27 cellular contexts compared by ENCODE assay signal in genomic region chr2:158410132-158410531, GRCh38. TPM values are rescaled to one million over a fixed set of nuclear protein-coding genes. Genes with fewer than 3 reads are reported as not detected.
"Had no signal": no experiment of that assay in that cellular context is flagged by ENCODE, and none has a peak within 500 bp of the region (broad histone marks: within the 10 kb centered on the region; RNA-seq: fewer than 3 reads in every experiment).

No MANE protein-coding gene starts in this region.

- DNase-seq: stimulated activated CD4-positive, alpha-beta T cell treated with anti-CD3 and anti-CD28 coated beads, Interleukin-2, amount 100 ng/mL, for 48 hours; stimulated activated CD4-positive, alpha-beta T cell treated with anti-CD3 and anti-CD28 coated beads, Interleukin-4, amount 100 ng/mL, for 1 hour; stimulated activated CD4-positive, alpha-beta T cell treated with anti-CD3 and anti-CD28 coated beads, Interleukin-4, amount 100 ng/mL, for 24 hours; stimulated activated CD4-positive, alpha-beta T cell treated with anti-CD3 and anti-CD28 coated beads, Interleukin-4, amount 100 ng/mL, for 4 hours; stimulated activated CD8-positive, alpha-beta memory T cell treated with anti-CD3 and anti-CD28 coated beads, Interleukin-4, amount 100 ng/mL, for 48 hours; stimulated activated naive B cell treated with anti-CD40 and anti-IgM and Interleukin-4, amounts not matched to agents 10 μg/mL and 1 μg/mL and 100 μg/mL, for 72 hours; stimulated activated naive CD4-positive, alpha-beta T cell; stimulated activated naive CD4-positive, alpha-beta T cell treated with Interleukin-2 at 50 U/mL for 16 hours; stimulated activated naive CD8-positive, alpha-beta T cell treated with anti-CD3 and anti-CD28 coated beads, Interleukin-15, amount 100 ng/mL, for 72 hours; stimulated activated naive CD8-positive, alpha-beta T cell treated with anti-CD3 and anti-CD28 coated beads, Interleukin-15, Interleukin-2, amounts not matched to agents 100 U/mL and 50 U/mL, for 24 hours; stomach; substantia nigra; testis; thyroid gland; tibial artery; transverse colon; trophoblast cell; upper lobe of left lung; upper lobe of right lung; uterus had no signal

- H3K4me3 ChIP-seq: stomach, suprapubic skin, testis, thoracic aorta, thyroid gland, tibial artery, tibial nerve, transverse colon, upper lobe of left lung, upper lobe of right lung, uterus, vagina had no signal

- H3K4me1 ChIP-seq: suprapubic skin, testis, thyroid gland, tibial artery, tibial nerve, transverse colon, upper lobe of left lung, upper lobe of right lung, uterus, vagina had no signal

- FAIRE-seq: urothelium cell line had no signal

- ATAC-seq: stimulated activated effector memory CD8-positive, alpha-beta T cell treated with anti-CD3 and anti-CD28 coated beads, Interleukin-12 subunit alpha, Interleukin-12 subunit beta, amount 100 ng/mL, for 72 hours; stimulated activated memory B cell treated with anti-CD40 and anti-IgM and Interleukin-4, amounts not matched to agents 10 μg/mL and 1 μg/mL and 100 μg/mL, for 72 hours; stimulated activated naive B cell treated with anti-CD40 and anti-IgM and Interleukin-4, amounts not matched to agents 10 μg/mL and 1 μg/mL and 100 μg/mL, for 72 hours; stimulated activated naive CD8-positive, alpha-beta T cell treated with anti-CD3 and anti-CD28 coated beads, Interleukin-15, amount 100 ng/mL, for 72 hours; stimulated activated naive CD8-positive, alpha-beta T cell treated with anti-CD3 and anti-CD28 coated beads, Interleukin-15, Interleukin-2, amounts not matched to agents 100 U/mL and 50 U/mL, for 24 hours; upper lobe of right lung had no signal

- H3K27me3 ChIP-seq: stomach, suprapubic skin, testis, thyroid gland, tibial artery, tibial nerve, transverse colon, upper lobe of left lung, upper lobe of right lung, uterus, vagina had no signal

- H3K9me3 ChIP-seq: suprapubic skin, testis, thyroid gland, transverse colon, vagina had no signal

- H3K36me3 ChIP-seq: stomach, suprapubic skin, thoracic aorta, thyroid gland, tibial nerve, transverse colon, upper lobe of left lung, upper lobe of right lung, uterus, vagina had no signal

- H3K27ac ChIP-seq: stomach, suprapubic skin, testis, thoracic aorta, thyroid gland, tibial artery, tibial nerve, transverse colon, upper lobe of left lung, upper lobe of right lung, uterus, vagina had no signal

RNA-seq across cellular contexts. Expression of gene CCDC148, which starts 46.4 kb away (rescaled TPM):
- total RNA-seq: vagina had no signal
